Comparison of ENCODE assay signal across 23 cellular contexts in genomic region chr4:102547973-102548372, GRCh38. TPM values are rescaled to one million over a fixed set of nuclear protein-coding genes. Genes with fewer than 3 reads are reported as not detected.
DNase-seq lines count a peak whose midpoint lies in the region; ATAC-seq lines count a peak whose summit lies in the region.
"Had no signal": no experiment of that assay in that cellular context is flagged by ENCODE, and none has a peak within 500 bp of the region (broad histone marks: within the 10 kb centered on the region; RNA-seq: fewer than 3 reads in every experiment).

No MANE protein-coding gene starts in this region.

- no peak overlapping the region for H3K4me3 Mint-ChIP-seq in stimulated activated naive CD8-positive, alpha-beta T cell treated with anti-CD3 and anti-CD28 coated beads, Interleukin-15, Interleukin-2, amounts not matched to agents 100 ng/mL and 50 ng/mL, for 24 hours
- H3K4me3 Mint-ChIP-seq in activated naive CD8-positive, alpha-beta T cell treated with anti-CD3 and anti-CD28 coated beads for 36 hours: no peak overlapping the region
- H3K4me3 Mint-ChIP-seq in naive thymus-derived CD4-positive, alpha-beta T cell: peak overlapping the region in 1 of 10 donors; percentile 18
- H3K4me3 Mint-ChIP-seq: B cell, CD14-positive monocyte, IgD-negative memory B cell had no signal

- POLR2A ChIA-PET in naive thymus-derived CD4-positive, alpha-beta T cell (lab: Charles Lee): interaction anchor here (0.7 kb wide), 1 partner anchor 86 kb away, joined by 4 read pairs; no protein-coding TSS in a partner anchor

- peaks cover 86% of the 10 kb centered on the region for H3K36me3 Mint-ChIP-seq in stimulated activated naive CD8-positive, alpha-beta T cell treated with anti-CD3 and anti-CD28 coated beads, Interleukin-15, Interleukin-2, amounts not matched to agents 100 ng/mL and 50 ng/mL, for 24 hours (ENCODE audit: low read depth)
- peaks cover 73% of the 10 kb centered on the region for H3K36me3 Mint-ChIP-seq in activated naive CD8-positive, alpha-beta T cell treated with anti-CD3 and anti-CD28 coated beads for 36 hours
- H3K36me3 Mint-ChIP-seq in naive thymus-derived CD4-positive, alpha-beta T cell: peaks cover 12 to 56% (median 37%) of the 10 kb centered on the region in 5 donors

- H3K27me3 Mint-ChIP-seq in stimulated activated naive CD8-positive, alpha-beta T cell treated with anti-CD3 and anti-CD28 coated beads, Interleukin-15, Interleukin-2, amounts not matched to agents 100 ng/mL and 50 ng/mL, for 24 hours: no peaks in the 10 kb centered on the region
- no peaks in the 10 kb centered on the region for H3K27me3 Mint-ChIP-seq in activated naive CD8-positive, alpha-beta T cell treated with anti-CD3 and anti-CD28 coated beads for 36 hours
- H3K27me3 Mint-ChIP-seq in naive thymus-derived CD4-positive, alpha-beta T cell: no peaks in the 10 kb centered on the region
- H3K27me3 Mint-ChIP-seq: B cell, IgD-negative memory B cell had no signal

- H3K4me1 ChIP-seq in naive thymus-derived CD4-positive, alpha-beta T cell (ENCODE audit: control insufficient read depth in 2 of 2, insufficient read depth in 2 of 2, low read length in 2 of 2): peaks cover 5 to 12% of the 10 kb centered on the region in 2 donors

- CTCF ChIA-PET in naive thymus-derived CD4-positive, alpha-beta T cell (lab: Charles Lee): no interaction called here

- H3K27ac ChIP-seq in naive thymus-derived CD4-positive, alpha-beta T cell (ENCODE audit: low read depth, low read length): no peak overlapping the region
- H3K27ac ChIP-seq: HL-60 had no signal

- no peaks in the 10 kb centered on the region for H3K27me3 ChIP-seq in naive thymus-derived CD4-positive, alpha-beta T cell (ENCODE audit: control insufficient read depth in 2 of 2, insufficient read depth in 2 of 2, low read length in 2 of 2)

- ATAC-seq in stimulated activated naive CD8-positive, alpha-beta T cell treated with anti-CD3 and anti-CD28 coated beads, Interleukin-15, Interleukin-2, amounts not matched to agents 100 U/mL and 50 U/mL, for 24 hours: no peak
- ATAC-seq in naive thymus-derived CD4-positive, alpha-beta T cell: no peak
- no peak for ATAC-seq in HG02759 (IDR thresholded peaks at IDR 0.05; ENCODE audit: unreplicated experiment)
- ATAC-seq in HG02884 (IDR thresholded peaks at IDR 0.05; ENCODE audit: unreplicated experiment): no peak
- ATAC-seq: PC-3 had no signal

- no peak overlapping the region for H3K4me3 ChIP-seq in naive thymus-derived CD4-positive, alpha-beta T cell (ENCODE audit: low read length)
- H3K4me3 ChIP-seq: HAP-1 had no signal

- no peak for DNase-seq in stimulated activated naive CD8-positive, alpha-beta T cell treated with anti-CD3 and anti-CD28 coated beads, Interleukin-15, Interleukin-2, amounts not matched to agents 100 U/mL and 50 U/mL, for 24 hours
- DNase-seq in activated naive CD8-positive, alpha-beta T cell treated with anti-CD3 and anti-CD28 coated beads for 36 hours: no peak
- DNase-seq in naive thymus-derived CD4-positive, alpha-beta T cell: no peak
- DNase-seq in cardiac septum (ENCODE audit: low spot score): no peak
- DNase-seq: DMS153; GOT3; MM.1S; NCI-H1694; NCI-H2029 treated with DMSO at 0.1 percent for 48 hours; NCI-H446 treated with DMSO at 0.1 percent for 48 hours; NCI-H526; NCI-H82; NK-92 treated with Interleukin-12 subunit alpha and Interleukin-12 subunit beta, amount 100 ng/mL, for 24 hours; PC-3; SK-N-SH had no signal

- peak overlapping the region; percentile 56 for H3K27ac Mint-ChIP-seq in stimulated activated naive CD8-positive, alpha-beta T cell treated with anti-CD3 and anti-CD28 coated beads, Interleukin-15, Interleukin-2, amounts not matched to agents 100 ng/mL and 50 ng/mL, for 24 hours
- peak overlapping the region; percentile 32 for H3K27ac Mint-ChIP-seq in activated naive CD8-positive, alpha-beta T cell treated with anti-CD3 and anti-CD28 coated beads for 36 hours
- H3K27ac Mint-ChIP-seq in naive thymus-derived CD4-positive, alpha-beta T cell: peak overlapping the region in 5 of 9 donors; percentile 13 to 68 (median 46)
- H3K27ac Mint-ChIP-seq: B cell had no signal

- no peaks in the 10 kb centered on the region for H3K9me3 Mint-ChIP-seq in stimulated activated naive CD8-positive, alpha-beta T cell treated with anti-CD3 and anti-CD28 coated beads, Interleukin-15, Interleukin-2, amounts not matched to agents 100 ng/mL and 50 ng/mL, for 24 hours
- peaks cover 4% of the 10 kb centered on the region for H3K9me3 Mint-ChIP-seq in activated naive CD8-positive, alpha-beta T cell treated with anti-CD3 and anti-CD28 coated beads for 36 hours
- peaks cover 0 to 4% (median 0%) of the 10 kb centered on the region in 11 donors for H3K9me3 Mint-ChIP-seq in naive thymus-derived CD4-positive, alpha-beta T cell
- H3K9me3 Mint-ChIP-seq: CD14-positive monocyte, IgD-negative memory B cell had no signal

- peaks cover 74% of the 10 kb centered on the region for H3K4me1 Mint-ChIP-seq in stimulated activated naive CD8-positive, alpha-beta T cell treated with anti-CD3 and anti-CD28 coated beads, Interleukin-15, Interleukin-2, amounts not matched to agents 100 ng/mL and 50 ng/mL, for 24 hours (ENCODE audit: low read depth)
- peaks cover 74% of the 10 kb centered on the region for H3K4me1 Mint-ChIP-seq in activated naive CD8-positive, alpha-beta T cell treated with anti-CD3 and anti-CD28 coated beads for 36 hours
- peaks cover 36 to 72% (median 64%) of the 10 kb centered on the region in 7 donors for H3K4me1 Mint-ChIP-seq in naive thymus-derived CD4-positive, alpha-beta T cell

- no peaks in the 10 kb centered on the region for H3K9me3 ChIP-seq in naive thymus-derived CD4-positive, alpha-beta T cell (ENCODE audit: control insufficient read depth in 2 of 3, low read length in 3 of 3)
- H3K9me3 ChIP-seq: HAP-1, SK-N-SH had no signal

- peaks cover 0 to 8% (median 6%) of the 10 kb centered on the region in 3 experiments for H3K36me3 ChIP-seq in naive thymus-derived CD4-positive, alpha-beta T cell (ENCODE audit: control insufficient read depth in 2 of 3, insufficient read depth in 3 of 3, low read length in 3 of 3)
- H3K36me3 ChIP-seq: HAP-1 had no signal

- intact Hi-C loops in naive thymus-derived CD4-positive, alpha-beta T cell (cut with micrococcal nuclease): loop anchor here (1.0 to 2.0 kb wide), 2 partner anchors 13 kb away; no protein-coding TSS in a partner anchor
- intact Hi-C loops in cardiac septum (cut with DNase I): no loop called here

RNA-seq across cellular contexts. Expression of gene NFKB1, which starts 46.8 kb away (rescaled TPM):
- total RNA-seq in activated naive CD8-positive, alpha-beta T cell treated with anti-CD3 and anti-CD28 coated beads for 36 hours: 100 to 1,000 TPM; 250 to 259 TPM
- total RNA-seq in naive thymus-derived CD4-positive, alpha-beta T cell: 100 to 1,000 TPM in 3 of 5 experiments, 10 to 100 TPM in 2; 80.9 to 167 (median 136) TPM
- polyA plus RNA-seq in naive thymus-derived CD4-positive, alpha-beta T cell: 10 to 100 TPM; 18.2 to 33.2 TPM
- total RNA-seq in cardiac septum: 28.7 TPM
